Comparison of ENCODE assay signal across 1 cellular context in the genomic region with DNA sequence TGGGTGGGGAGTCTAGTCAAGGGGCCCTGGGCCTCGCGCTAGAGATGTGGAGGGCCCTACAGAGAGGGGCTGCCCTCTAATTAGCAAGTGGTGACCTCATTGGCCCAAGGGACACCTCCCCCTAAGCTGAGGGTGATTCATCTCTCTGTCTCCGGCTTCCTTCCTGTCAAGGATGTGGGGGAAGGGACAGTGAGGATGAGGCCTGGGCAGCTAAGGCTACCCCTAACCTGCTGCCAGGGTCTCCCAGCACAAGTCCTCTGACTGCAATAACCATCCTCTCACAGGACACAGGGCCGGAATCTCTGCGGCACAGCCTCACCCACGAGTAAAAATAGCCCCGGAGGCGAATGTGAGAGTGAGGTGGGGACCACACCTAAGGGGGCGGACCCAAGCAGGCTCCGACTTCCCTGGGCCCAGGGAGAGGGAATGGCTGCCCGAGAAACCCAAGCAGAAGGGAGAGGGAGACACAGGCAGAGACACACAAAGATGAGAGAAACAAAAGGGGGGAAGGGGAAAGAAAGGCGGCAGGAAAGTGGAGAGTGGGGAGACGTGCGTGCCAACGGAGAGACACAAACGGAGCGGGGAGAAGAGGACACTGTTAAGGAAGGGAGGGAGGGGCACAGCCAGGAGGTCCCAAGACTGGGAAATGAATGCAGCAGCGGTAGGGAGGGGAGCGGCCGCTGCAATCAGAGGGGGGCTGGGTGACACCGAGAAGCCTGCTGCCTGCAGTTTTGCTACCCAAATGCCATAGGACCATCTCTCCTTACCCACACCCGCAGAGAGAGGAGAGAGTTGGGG.
TF ChIP-seq lines count a peak whose summit lies in the region.

No MANE protein-coding gene starts in this region.

TF ChIP-seq in HepG2, 621 proteins besides CTCF, POLR2A, EP300 and RAD21 (continued from another document):
- TF ChIP-seq, protein P1, sequence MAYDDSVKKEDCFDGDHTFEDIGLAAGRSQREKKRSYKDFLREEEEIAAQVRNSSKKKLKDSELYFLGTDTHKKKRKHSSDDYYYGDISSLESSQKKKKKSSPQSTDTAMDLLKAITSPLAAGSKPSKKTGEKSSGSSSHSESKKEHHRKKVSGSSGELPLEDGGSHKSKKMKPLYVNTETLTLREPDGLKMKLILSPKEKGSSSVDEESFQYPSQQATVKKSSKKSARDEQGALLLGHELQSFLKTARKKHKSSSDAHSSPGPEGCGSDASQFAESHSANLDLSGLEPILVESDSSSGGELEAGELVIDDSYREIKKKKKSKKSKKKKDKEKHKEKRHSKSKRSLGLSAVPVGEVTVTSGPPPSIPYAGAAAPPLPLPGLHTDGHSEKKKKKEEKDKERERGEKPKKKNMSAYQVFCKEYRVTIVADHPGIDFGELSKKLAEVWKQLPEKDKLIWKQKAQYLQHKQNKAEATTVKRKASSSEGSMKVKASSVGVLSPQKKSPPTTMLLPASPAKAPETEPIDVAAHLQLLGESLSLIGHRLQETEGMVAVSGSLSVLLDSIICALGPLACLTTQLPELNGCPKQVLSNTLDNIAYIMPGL (CRISPR knock-in tag; IDR thresholded peaks at IDR 0.05; ENCODE audit: borderline replicate concordance in 1 of 2, low read depth in 1 of 2) = peak in 1 of 2 experiments; percentile 65; a peak in 2 of 4 replicates
- TF ChIP-seq SP140L (CRISPR knock-in tag; IDR thresholded peaks at IDR 0.05; ENCODE audit: borderline replicate concordance) (no peak), IRF2 (CRISPR knock-in tag; IDR thresholded peaks at IDR 0.05) (peak; percentile 17; the same call in 1 of the 2 replicates), IRX3 (CRISPR knock-in tag; IDR thresholded peaks at IDR 0.05; ENCODE audit: borderline replicate concordance, low read depth) (no peak), MIER2 (CRISPR knock-in tag; IDR thresholded peaks at IDR 0.05) (no peak), DNMT1 (CRISPR knock-in tag; IDR thresholded peaks at IDR 0.05) (peak; percentile 61; the same call in 1 of the 2 replicates), ZZZ3 (CRISPR knock-in tag; IDR thresholded peaks at IDR 0.05; ENCODE audit: borderline replicate concordance) (no peak), ZNF329 (CRISPR knock-in tag; IDR thresholded peaks at IDR 0.05; ENCODE audit: low read depth) (no peak), ZNF556 (CRISPR knock-in tag; IDR thresholded peaks at IDR 0.05; ENCODE audit: borderline replicate concordance) (peak; percentile 53; the same call in 1 of the 2 replicates), ZSCAN25 (CRISPR knock-in tag; IDR thresholded peaks at IDR 0.05) (0 out of 2 replicates have a peak, but pooled peaks have one; percentile 22), ZNF788 (CRISPR knock-in tag; IDR thresholded peaks at IDR 0.05; ENCODE audit: borderline replicate concordance) (peak; percentile 55; the same call in 1 of the 2 replicates), LCORL (IDR thresholded peaks at IDR 0.05) (no peak), LCORL (CRISPR knock-in tag; IDR thresholded peaks at IDR 0.05) (0 out of 2 replicates have a peak, but pooled peaks have one; percentile 13), HNF4G (IDR thresholded peaks at IDR 0.05; ENCODE audit: borderline replicate concordance, low read depth, low read length) (no peak), HNF4G (CRISPR knock-in tag; IDR thresholded peaks at IDR 0.05; ENCODE audit: borderline replicate concordance, low read depth) (0 out of 2 replicates have a peak, but pooled peaks have one; percentile 4), ZNF205 (CRISPR knock-in tag; IDR thresholded peaks at IDR 0.05) (no peak), KAT7 (CRISPR knock-in tag; IDR thresholded peaks at IDR 0.05; ENCODE audit: borderline replicate concordance) (peak; percentile 77; the same call in 1 of the 2 replicates), ZNF160 (CRISPR knock-in tag; IDR thresholded peaks at IDR 0.05) (0 out of 2 replicates have a peak, but pooled peaks have one; percentile 12)
- TF ChIP-seq, protein P2, sequence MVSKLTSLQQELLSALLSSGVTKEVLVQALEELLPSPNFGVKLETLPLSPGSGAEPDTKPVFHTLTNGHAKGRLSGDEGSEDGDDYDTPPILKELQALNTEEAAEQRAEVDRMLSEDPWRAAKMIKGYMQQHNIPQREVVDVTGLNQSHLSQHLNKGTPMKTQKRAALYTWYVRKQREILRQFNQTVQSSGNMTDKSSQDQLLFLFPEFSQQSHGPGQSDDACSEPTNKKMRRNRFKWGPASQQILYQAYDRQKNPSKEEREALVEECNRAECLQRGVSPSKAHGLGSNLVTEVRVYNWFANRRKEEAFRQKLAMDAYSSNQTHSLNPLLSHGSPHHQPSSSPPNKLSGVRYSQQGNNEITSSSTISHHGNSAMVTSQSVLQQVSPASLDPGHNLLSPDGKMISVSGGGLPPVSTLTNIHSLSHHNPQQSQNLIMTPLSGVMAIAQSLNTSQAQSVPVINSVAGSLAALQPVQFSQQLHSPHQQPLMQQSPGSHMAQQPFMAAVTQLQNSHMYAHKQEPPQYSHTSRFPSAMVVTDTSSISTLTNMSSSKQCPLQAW (CRISPR knock-in tag; IDR thresholded peaks at IDR 0.05) = peak; percentile 54; the same call in 1 of the 2 replicates
- TF ChIP-seq, protein P3, sequence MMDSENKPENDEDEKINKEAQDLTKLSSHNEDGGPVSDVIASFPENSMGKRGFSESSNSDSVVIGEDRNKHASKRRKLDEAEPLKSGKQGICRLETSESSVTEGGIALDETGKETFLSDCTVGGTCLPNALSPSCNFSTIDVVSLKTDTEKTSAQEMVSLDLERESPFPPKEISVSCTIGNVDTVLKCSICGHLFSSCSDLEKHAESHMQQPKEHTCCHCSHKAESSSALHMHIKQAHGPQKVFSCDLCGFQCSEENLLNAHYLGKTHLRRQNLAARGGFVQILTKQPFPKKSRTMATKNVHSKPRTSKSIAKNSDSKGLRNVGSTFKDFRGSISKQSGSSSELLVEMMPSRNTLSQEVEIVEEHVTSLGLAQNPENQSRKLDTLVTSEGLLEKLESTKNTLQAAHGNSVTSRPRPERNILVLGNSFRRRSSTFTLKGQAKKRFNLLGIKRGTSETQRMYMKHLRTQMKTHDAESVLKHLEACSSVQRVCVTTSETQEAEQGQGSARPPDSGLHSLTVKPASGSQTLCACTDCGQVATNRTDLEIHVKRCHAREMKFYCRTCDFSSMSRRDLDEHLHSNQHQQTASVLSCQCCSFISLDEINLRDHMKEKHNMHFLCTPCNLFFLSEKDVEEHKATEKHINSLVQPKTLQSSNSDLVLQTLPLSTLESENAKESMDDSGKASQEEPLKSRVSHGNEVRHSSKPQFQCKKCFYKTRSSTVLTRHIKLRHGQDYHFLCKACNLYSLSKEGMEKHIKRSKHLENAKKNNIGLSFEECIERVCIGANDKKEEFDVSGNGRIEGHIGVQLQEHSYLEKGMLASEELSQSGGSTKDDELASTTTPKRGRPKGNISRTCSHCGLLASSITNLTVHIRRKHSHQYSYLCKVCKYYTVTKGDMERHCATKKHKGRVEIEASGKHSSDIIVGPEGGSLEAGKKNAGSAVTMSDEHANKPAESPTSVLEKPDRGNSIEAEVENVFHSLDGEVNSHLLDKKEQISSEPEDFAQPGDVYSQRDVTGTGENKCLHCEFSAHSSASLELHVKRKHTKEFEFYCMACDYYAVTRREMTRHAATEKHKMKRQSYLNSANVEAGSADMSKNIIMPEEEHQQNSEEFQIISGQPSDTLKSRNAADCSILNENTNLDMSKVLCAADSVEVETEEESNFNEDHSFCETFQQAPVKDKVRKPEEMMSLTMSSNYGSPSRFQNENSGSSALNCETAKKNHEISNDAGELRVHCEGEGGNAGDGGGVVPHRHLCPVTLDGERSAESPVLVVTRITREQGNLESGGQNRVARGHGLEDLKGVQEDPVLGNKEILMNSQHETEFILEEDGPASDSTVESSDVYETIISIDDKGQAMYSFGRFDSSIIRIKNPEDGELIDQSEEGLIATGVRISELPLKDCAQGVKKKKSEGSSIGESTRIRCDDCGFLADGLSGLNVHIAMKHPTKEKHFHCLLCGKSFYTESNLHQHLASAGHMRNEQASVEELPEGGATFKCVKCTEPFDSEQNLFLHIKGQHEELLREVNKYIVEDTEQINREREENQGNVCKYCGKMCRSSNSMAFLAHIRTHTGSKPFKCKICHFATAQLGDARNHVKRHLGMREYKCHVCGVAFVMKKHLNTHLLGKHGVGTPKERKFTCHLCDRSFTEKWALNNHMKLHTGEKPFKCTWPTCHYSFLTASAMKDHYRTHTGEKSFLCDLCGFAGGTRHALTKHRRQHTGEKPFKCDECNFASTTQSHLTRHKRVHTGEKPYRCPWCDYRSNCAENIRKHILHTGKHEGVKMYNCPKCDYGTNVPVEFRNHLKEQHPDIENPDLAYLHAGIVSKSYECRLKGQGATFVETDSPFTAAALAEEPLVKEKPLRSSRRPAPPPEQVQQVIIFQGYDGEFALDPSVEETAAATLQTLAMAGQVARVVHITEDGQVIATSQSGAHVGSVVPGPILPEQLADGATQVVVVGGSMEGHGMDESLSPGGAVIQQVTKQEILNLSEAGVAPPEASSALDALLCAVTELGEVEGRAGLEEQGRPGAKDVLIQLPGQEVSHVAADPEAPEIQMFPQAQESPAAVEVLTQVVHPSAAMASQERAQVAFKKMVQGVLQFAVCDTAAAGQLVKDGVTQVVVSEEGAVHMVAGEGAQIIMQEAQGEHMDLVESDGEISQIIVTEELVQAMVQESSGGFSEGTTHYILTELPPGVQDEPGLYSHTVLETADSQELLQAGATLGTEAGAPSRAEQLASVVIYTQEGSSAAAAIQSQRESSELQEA (CRISPR knock-in tag; IDR thresholded peaks at IDR 0.05; ENCODE audit: not compliant biosample characterization) = no peak
- TF ChIP-seq, protein P4, sequence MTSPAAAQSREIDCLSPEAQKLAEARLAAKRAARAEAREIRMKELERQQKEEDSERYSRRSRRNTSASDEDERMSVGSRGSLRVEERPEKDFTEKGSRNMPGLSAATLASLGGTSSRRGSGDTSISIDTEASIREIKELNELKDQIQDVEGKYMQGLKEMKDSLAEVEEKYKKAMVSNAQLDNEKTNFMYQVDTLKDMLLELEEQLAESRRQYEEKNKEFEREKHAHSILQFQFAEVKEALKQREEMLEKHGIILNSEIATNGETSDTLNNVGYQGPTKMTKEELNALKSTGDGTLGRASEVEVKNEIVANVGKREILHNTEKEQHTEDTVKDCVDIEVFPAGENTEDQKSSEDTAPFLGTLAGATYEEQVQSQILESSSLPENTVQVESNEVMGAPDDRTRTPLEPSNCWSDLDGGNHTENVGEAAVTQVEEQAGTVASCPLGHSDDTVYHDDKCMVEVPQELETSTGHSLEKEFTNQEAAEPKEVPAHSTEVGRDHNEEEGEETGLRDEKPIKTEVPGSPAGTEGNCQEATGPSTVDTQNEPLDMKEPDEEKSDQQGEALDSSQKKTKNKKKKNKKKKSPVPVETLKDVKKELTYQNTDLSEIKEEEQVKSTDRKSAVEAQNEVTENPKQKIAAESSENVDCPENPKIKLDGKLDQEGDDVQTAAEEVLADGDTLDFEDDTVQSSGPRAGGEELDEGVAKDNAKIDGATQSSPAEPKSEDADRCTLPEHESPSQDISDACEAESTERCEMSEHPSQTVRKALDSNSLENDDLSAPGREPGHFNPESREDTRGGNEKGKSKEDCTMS (CRISPR knock-in tag; conservative IDR thresholded peaks at IDR 0.05) = no peak
- TF ChIP-seq, protein P5, sequence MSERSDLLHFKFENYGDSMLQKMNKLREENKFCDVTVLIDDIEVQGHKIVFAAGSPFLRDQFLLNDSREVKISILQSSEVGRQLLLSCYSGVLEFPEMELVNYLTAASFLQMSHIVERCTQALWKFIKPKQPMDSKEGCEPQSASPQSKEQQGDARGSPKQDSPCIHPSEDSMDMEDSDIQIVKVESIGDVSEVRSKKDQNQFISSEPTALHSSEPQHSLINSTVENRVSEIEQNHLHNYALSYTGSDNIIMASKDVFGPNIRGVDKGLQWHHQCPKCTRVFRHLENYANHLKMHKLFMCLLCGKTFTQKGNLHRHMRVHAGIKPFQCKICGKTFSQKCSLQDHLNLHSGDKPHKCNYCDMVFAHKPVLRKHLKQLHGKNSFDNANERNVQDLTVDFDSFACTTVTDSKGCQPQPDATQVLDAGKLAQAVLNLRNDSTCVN (CRISPR knock-in tag; IDR thresholded peaks at IDR 0.05; ENCODE audit: borderline replicate concordance) = no peak; the same call in 1 of the 2 replicates
- TF ChIP-seq, protein P6, sequence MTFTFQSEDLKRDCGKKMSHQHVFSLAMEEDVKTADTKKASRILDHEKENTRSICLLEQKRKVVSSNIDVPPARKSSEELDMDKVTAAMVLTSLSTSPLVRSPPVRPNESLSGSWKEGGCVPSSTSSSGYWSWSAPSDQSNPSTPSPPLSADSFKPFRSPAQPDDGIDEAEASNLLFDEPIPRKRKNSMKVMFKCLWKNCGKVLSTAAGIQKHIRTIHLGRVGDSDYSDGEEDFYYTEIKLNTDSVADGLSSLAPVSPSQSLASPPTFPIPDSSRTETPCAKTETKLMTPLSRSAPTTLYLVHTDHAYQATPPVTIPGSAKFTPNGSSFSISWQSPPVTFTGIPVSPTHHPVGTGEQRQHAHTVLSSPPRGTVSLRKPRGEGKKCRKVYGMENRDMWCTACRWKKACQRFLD (CRISPR knock-in tag; IDR thresholded peaks at IDR 0.05; ENCODE audit: borderline replicate concordance) = no peak
- TF ChIP-seq, protein P7, sequence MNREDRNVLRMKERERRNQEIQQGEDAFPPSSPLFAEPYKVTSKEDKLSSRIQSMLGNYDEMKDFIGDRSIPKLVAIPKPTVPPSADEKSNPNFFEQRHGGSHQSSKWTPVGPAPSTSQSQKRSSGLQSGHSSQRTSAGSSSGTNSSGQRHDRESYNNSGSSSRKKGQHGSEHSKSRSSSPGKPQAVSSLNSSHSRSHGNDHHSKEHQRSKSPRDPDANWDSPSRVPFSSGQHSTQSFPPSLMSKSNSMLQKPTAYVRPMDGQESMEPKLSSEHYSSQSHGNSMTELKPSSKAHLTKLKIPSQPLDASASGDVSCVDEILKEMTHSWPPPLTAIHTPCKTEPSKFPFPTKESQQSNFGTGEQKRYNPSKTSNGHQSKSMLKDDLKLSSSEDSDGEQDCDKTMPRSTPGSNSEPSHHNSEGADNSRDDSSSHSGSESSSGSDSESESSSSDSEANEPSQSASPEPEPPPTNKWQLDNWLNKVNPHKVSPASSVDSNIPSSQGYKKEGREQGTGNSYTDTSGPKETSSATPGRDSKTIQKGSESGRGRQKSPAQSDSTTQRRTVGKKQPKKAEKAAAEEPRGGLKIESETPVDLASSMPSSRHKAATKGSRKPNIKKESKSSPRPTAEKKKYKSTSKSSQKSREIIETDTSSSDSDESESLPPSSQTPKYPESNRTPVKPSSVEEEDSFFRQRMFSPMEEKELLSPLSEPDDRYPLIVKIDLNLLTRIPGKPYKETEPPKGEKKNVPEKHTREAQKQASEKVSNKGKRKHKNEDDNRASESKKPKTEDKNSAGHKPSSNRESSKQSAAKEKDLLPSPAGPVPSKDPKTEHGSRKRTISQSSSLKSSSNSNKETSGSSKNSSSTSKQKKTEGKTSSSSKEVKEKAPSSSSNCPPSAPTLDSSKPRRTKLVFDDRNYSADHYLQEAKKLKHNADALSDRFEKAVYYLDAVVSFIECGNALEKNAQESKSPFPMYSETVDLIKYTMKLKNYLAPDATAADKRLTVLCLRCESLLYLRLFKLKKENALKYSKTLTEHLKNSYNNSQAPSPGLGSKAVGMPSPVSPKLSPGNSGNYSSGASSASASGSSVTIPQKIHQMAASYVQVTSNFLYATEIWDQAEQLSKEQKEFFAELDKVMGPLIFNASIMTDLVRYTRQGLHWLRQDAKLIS (CRISPR knock-in tag; IDR thresholded peaks at IDR 0.05) = 0 out of 2 replicates have a peak, but pooled peaks have one; percentile 18
- TF ChIP-seq, protein P8, sequence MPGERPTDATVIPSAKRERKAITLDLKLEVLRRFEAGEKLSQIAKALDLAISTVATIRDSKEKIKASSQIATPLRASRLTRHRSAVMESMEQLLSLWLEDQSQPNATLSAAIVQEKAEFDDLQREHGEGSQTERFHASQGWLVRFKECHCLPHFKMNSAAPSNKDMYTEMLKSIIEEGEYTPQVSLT (CRISPR knock-in tag; IDR thresholded peaks at IDR 0.05; ENCODE audit: borderline replicate concordance, low read depth) = no peak
- TF ChIP-seq, protein P9, sequence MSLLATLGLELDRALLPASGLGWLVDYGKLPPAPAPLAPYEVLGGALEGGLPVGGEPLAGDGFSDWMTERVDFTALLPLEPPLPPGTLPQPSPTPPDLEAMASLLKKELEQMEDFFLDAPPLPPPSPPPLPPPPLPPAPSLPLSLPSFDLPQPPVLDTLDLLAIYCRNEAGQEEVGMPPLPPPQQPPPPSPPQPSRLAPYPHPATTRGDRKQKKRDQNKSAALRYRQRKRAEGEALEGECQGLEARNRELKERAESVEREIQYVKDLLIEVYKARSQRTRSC (CRISPR knock-in tag; IDR thresholded peaks at IDR 0.05; ENCODE audit: low read depth) = no peak
TF ChIP-seq in HepG2: peak in this region for 124.
